In genomic region chr19:54162884-54163283, GRCh38 we compare ENCODE assay signal across 10 cellular contexts. TPM values are rescaled to one million over a fixed set of nuclear protein-coding genes. Genes with fewer than 3 reads are reported as not detected.
DNase-seq lines count a peak whose midpoint lies in the region; ATAC-seq, FAIRE-seq and TF ChIP-seq lines count a peak whose summit lies in the region.
"Had no signal": no experiment of that assay in that cellular context is flagged by ENCODE, and none has a peak within 500 bp of the region (broad histone marks: within the 10 kb centered on the region; RNA-seq: fewer than 3 reads in every experiment).

No MANE protein-coding gene starts in this region.

- H3K4me3 ChIP-seq in right cardiac atrium (ENCODE audit: low read length) (peak overlapping the region; percentile 31), adipocyte (ENCODE audit: low read length) (peak overlapping the region; percentile 71), upper lobe of right lung (peak overlapping the region; percentile 47)

- TF ChIP-seq CTCF in upper lobe of right lung (IDR thresholded peaks at IDR 0.05) = no peak

- H3K9ac ChIP-seq in adipocyte (ENCODE audit: low read length) = no peak overlapping the region

- FAIRE-seq in H54 (lab: Jason Lieb, UNC) = no peak
- FAIRE-seq: colon had no signal

- H3K9me3 ChIP-seq in right cardiac atrium (ENCODE audit: control insufficient read depth, low read length) (no peaks in the 10 kb centered on the region), adipocyte (ENCODE audit: control insufficient read depth, low read length) (no peaks in the 10 kb centered on the region), upper lobe of right lung (no peaks in the 10 kb centered on the region)

- peaks cover 29% of the 10 kb centered on the region for H3K4me1 Mint-ChIP-seq in memory B cell

- no peaks in the 10 kb centered on the region for H3K27me3 ChIP-seq in right cardiac atrium (ENCODE audit: control insufficient read depth, insufficient read depth)
- H3K27me3 ChIP-seq in adipocyte (replicated peaks; ENCODE audit: control insufficient read depth, insufficient read depth, low read length) = peaks cover 18% of the 10 kb centered on the region
- H3K27me3 ChIP-seq in upper lobe of right lung = no peaks in the 10 kb centered on the region

- peaks cover 5% of the 10 kb centered on the region for H3K36me3 Mint-ChIP-seq in memory B cell

- no peak for TF ChIP-seq POLR2A in H54 (IDR thresholded peaks at IDR 0.05; ENCODE audit: low read depth, low read length)

- intact Hi-C loops in right cardiac atrium (cut with DNase I) (loop anchor here in 1 of 4 donors (10.0 kb wide), 1 partner anchor 72 kb away; no protein-coding TSS in a partner anchor), Right ventricle myocardium superior (cut with DNase I) (no loop called here), upper lobe of right lung (cut with DNase I) (no loop called here)

- H3K27ac ChIP-seq in right cardiac atrium (ENCODE audit: low read length) (no peak overlapping the region), upper lobe of right lung (no peak overlapping the region)

- DNase-seq in right cardiac atrium = peak in 1 of 3 donors; percentile 38
- DNase-seq in Right ventricle myocardium superior = no peak
- no peak for DNase-seq in adipocyte (ENCODE audit: low read depth)
- DNase-seq in memory B cell (ENCODE audit: low spot score in 2 of 2) = no peak
- DNase-seq in upper lobe of right lung = no peak
- no peak for DNase-seq in NCI-H2227 treated with DMSO at 0.1 percent for 48 hours (lab: John Stamatoyannopoulos, UW)
- DNase-seq in H54 (ENCODE audit: insufficient read length, low spot score) = no peak
- no peak for DNase-seq in NCI-H1105 (lab: John Stamatoyannopoulos, UW)
- DNase-seq: DMS 273 treated with DMSO at 0.1 percent for 48 hours had no signal

- H3K4me1 ChIP-seq in right cardiac atrium (ENCODE audit: control insufficient read depth, insufficient read depth, low read length) (peaks cover 8% of the 10 kb centered on the region), adipocyte (ENCODE audit: control insufficient read depth, insufficient read depth, low read length) (peaks cover 20% of the 10 kb centered on the region), upper lobe of right lung (peaks cover 27% of the 10 kb centered on the region)

- peaks cover 4% of the 10 kb centered on the region for H3K36me3 ChIP-seq in adipocyte (ENCODE audit: control insufficient read depth, insufficient read depth, low read length, severe bottlenecking)
- H3K36me3 ChIP-seq in upper lobe of right lung = peaks cover 3% of the 10 kb centered on the region

- H3K4me3 Mint-ChIP-seq in memory B cell = peak overlapping the region; percentile 59

- WGBS in right cardiac atrium = 74% methylated on average over 14 of the region's 14 CpGs

- no peak overlapping the region for H3K27ac Mint-ChIP-seq in memory B cell

- ATAC-seq in right cardiac atrium = no peak
- no peak for ATAC-seq in Right ventricle myocardium superior (ENCODE audit: poor library complexity)
- no peak for ATAC-seq in memory B cell (ENCODE audit: low read depth)
- no peak for ATAC-seq in upper lobe of right lung

- H3K9me3 Mint-ChIP-seq in memory B cell = peaks cover 2% of the 10 kb centered on the region

- peaks cover 10% of the 10 kb centered on the region for H3K27me3 Mint-ChIP-seq in memory B cell

RNA-seq across cellular contexts. Expression of gene LENG1, which starts 3.4 kb away (rescaled TPM):
- total RNA-seq in right cardiac atrium (1 to 10 TPM; 5.3 to 7.6 (median 7.0) TPM), Right ventricle myocardium superior (6.5 TPM), upper lobe of right lung (9.2 TPM)
- polyA plus RNA-seq in right cardiac atrium = 11.0 TPM

RNA-seq across cellular contexts. Expression of gene TMC4, which starts 10.1 kb away (rescaled TPM):
- total RNA-seq in right cardiac atrium (1 to 10 TPM; 1.0 to 3.8 (median 2.5) TPM), Right ventricle myocardium superior (0.91 TPM), upper lobe of right lung (48.3 TPM)
- 2.3 TPM for polyA plus RNA-seq in right cardiac atrium

RNA-seq across cellular contexts. Expression of gene CNOT3, which starts 25.3 kb away (rescaled TPM):
- 10 to 100 TPM; 20.3 to 26.5 (median 23.3) TPM for total RNA-seq in right cardiac atrium
- 18.2 TPM for polyA plus RNA-seq in right cardiac atrium
- total RNA-seq in Right ventricle myocardium superior = 17.6 TPM
- 39.4 TPM for total RNA-seq in upper lobe of right lung

RNA-seq across cellular contexts. Expression of gene MBOAT7, which starts 26.5 kb away (rescaled TPM):
- total RNA-seq in right cardiac atrium (10 to 100 TPM; 18.9 to 23.6 (median 21.4) TPM), Right ventricle myocardium superior (12.7 TPM), upper lobe of right lung (57.9 TPM)
- 16.1 TPM for polyA plus RNA-seq in right cardiac atrium

RNA-seq across cellular contexts. Expression of gene TSEN34, which starts 28.2 kb away (rescaled TPM):
- 10 to 100 TPM; 17.6 to 22.1 (median 18.3) TPM for total RNA-seq in right cardiac atrium
- polyA plus RNA-seq in right cardiac atrium = 20.9 TPM
- 14.3 TPM for total RNA-seq in Right ventricle myocardium superior
- total RNA-seq in upper lobe of right lung = 34.7 TPM

Comparison
In these comparisons a context has a peak if more than half of its experiments do, and no peak if none do; other contexts are left out.
1. RNA of gene TMC4, which starts 10.1 kb away (total RNA-seq): 48.3 TPM in upper lobe of right lung (single experiment); 1.0 to 3.8 TPM in right cardiac atrium and 0.91 TPM in Right ventricle myocardium superior (single experiment); every median in the first group is over 10 times any median in the second.
2. Peak in every context shown above with its lines, with median percentiles within 50 percentile points of each other: H3K4me3 ChIP-seq.